In the genomic region with DNA sequence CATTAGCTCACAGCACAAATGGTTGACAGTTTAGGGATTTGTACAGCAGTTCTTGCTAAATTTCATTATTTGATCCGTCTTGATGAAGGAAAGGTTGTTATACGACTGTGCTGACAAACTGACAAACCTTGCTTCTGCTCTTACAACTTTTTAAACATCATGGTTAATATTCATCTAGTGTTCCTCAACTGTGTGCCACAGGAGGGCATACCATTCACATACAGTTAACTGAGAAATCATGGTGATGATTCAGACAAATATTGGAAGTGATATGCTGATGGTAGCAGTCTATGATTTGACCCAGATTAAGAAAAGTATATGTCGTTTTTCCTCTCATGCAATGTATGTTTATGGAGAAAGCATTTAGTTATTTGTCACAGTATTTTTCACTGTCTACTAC, we compare ENCODE assay signal across 11 cellular contexts.
A peak's percentile ranks its signal among the peaks of the same experiment; 100 is the strongest.
DNase-seq lines count a peak whose midpoint lies in the region; ATAC-seq and TF ChIP-seq lines count a peak whose summit lies in the region.
"Had no signal": no experiment of that assay in that cellular context is flagged by ENCODE, and none has a peak within 500 bp of the region (broad histone marks: within the 10 kb centered on the region; RNA-seq: fewer than 3 reads in every experiment).

No MANE protein-coding gene starts in this region.

- CTCF ChIA-PET in naive thymus-derived CD4-positive, alpha-beta T cell (lab: Charles Lee) = no interaction called here

- no peaks in the 10 kb centered on the region for H3K4me1 ChIP-seq in naive thymus-derived CD4-positive, alpha-beta T cell (ENCODE audit: control insufficient read depth in 2 of 2, insufficient read depth in 2 of 2, low read length in 2 of 2)

- intact Hi-C loops in naive thymus-derived CD4-positive, alpha-beta T cell (cut with micrococcal nuclease) = no loop called here

- H3K4me3 Mint-ChIP-seq in naive thymus-derived CD4-positive, alpha-beta T cell = no peak overlapping the region
- H3K4me3 Mint-ChIP-seq: natural killer cell had no signal

- no peaks in the 10 kb centered on the region for H3K4me1 Mint-ChIP-seq in naive thymus-derived CD4-positive, alpha-beta T cell
- H3K4me1 Mint-ChIP-seq: natural killer cell had no signal

- DNase-seq in DMS53 (lab: John Stamatoyannopoulos, UW) = peak; percentile 74
- DNase-seq in LNCaP clone FGC (ENCODE audit: low read depth) = no peak
- DNase-seq in SW480 (ENCODE audit: low spot score) = peak; percentile 5
- DNase-seq in left kidney (ENCODE audit: low read depth, low spot score) = peak; percentile 19
- no peak for DNase-seq in naive thymus-derived CD4-positive, alpha-beta T cell
- DNase-seq in GF-D8 (lab: John Stamatoyannopoulos, UW) = no peak
- DNase-seq in SKM-1 (lab: John Stamatoyannopoulos, UW; ENCODE audit: unreplicated experiment) = no peak
- DNase-seq: activated CD4-positive, CD25-positive, alpha-beta regulatory T cell; natural killer cell; NCI-H524 treated with DMSO at 0.1 percent for 48 hours had no signal

- no peaks in the 10 kb centered on the region for H3K36me3 Mint-ChIP-seq in naive thymus-derived CD4-positive, alpha-beta T cell

- no peaks in the 10 kb centered on the region for H3K27me3 ChIP-seq in naive thymus-derived CD4-positive, alpha-beta T cell (ENCODE audit: control insufficient read depth in 2 of 2, insufficient read depth in 2 of 2, low read length in 2 of 2)

- H3K27ac ChIP-seq in naive thymus-derived CD4-positive, alpha-beta T cell (ENCODE audit: low read depth, low read length) = no peak overlapping the region

- H3K4me3 ChIP-seq in LNCaP clone FGC (ENCODE audit: low read depth, low read length) = no peak overlapping the region
- H3K4me3 ChIP-seq in naive thymus-derived CD4-positive, alpha-beta T cell (ENCODE audit: low read length) = no peak overlapping the region

- H3K27me3 Mint-ChIP-seq in naive thymus-derived CD4-positive, alpha-beta T cell = no peaks in the 10 kb centered on the region

- ATAC-seq in HG03196 (IDR thresholded peaks at IDR 0.05; ENCODE audit: unreplicated experiment) = no peak
- ATAC-seq in naive thymus-derived CD4-positive, alpha-beta T cell = no peak
- ATAC-seq: natural killer cell had no signal

- H3K9me3 Mint-ChIP-seq in naive thymus-derived CD4-positive, alpha-beta T cell = peaks cover 0 to 11% (median 1%) of the 10 kb centered on the region in 11 donors

- peak; percentile 35 for TF ChIP-seq CTCF in LNCaP clone FGC (IDR thresholded peaks at IDR 0.05; ENCODE audit: control insufficient read depth, extremely low read depth, insufficient read depth)

- no peak overlapping the region for H3K27ac Mint-ChIP-seq in naive thymus-derived CD4-positive, alpha-beta T cell
- H3K27ac Mint-ChIP-seq: natural killer cell had no signal

- H3K9me3 ChIP-seq in naive thymus-derived CD4-positive, alpha-beta T cell (ENCODE audit: control insufficient read depth in 2 of 3, low read length in 3 of 3) = no peaks in the 10 kb centered on the region

- H3K36me3 ChIP-seq in naive thymus-derived CD4-positive, alpha-beta T cell (ENCODE audit: control insufficient read depth in 2 of 3, insufficient read depth in 3 of 3, low read length in 3 of 3) = no peaks in the 10 kb centered on the region

- POLR2A ChIA-PET in naive thymus-derived CD4-positive, alpha-beta T cell (lab: Charles Lee) = no interaction called here

Comparison
In these comparisons a context has a peak if more than half of its experiments do, and no peak if none do; other contexts are left out.
1. DNase-seq: peak in DMS53 (single experiment), SW480 (single experiment) and left kidney (single experiment); none in LNCaP clone FGC (single experiment), naive thymus-derived CD4-positive, alpha-beta T cell (0 of 9), GF-D8 (single experiment) and SKM-1 (single experiment).